11 cellular contexts compared by ENCODE assay signal in the genomic region with DNA sequence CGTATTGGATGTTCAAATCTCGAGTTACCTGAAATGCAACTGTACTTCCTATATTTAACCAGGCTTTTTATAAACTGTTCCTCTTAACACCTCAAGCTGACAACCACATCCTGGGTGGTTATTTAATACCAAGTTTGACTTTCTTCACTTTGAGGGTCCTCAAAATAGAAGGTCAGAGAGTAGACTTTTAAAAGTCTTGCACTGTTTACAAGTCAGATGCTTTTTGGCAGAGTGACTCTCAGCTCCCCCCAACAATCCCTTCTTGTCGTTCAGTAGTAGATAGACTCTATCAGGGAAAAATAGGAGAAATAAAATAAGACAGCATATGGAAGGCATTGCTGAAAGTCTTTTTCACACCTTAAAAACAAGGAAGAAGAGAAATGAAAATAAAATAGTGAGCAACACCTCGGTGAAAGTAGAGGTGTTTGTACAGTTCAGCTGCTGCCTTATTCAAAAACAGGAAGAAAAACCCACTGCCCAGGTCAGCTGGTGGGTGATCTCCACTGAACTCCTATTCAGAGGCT.
A peak's percentile ranks its signal among the peaks of the same experiment; 100 is the strongest.
DNase-seq lines count a peak whose midpoint lies in the region; ATAC-seq and FAIRE-seq lines count a peak whose summit lies in the region.
"Had no signal": no experiment of that assay in that cellular context is flagged by ENCODE, and none has a peak within 500 bp of the region (broad histone marks: within the 10 kb centered on the region; RNA-seq: fewer than 3 reads in every experiment).

No MANE protein-coding gene starts in this region.

- peaks cover 5% of the 10 kb centered on the region for H3K9me3 Mint-ChIP-seq in activated T-cell treated with anti-CD3 and anti-CD28 coated beads, Interleukin-2, amount 50 U/mL, for 24 hours
- H3K9me3 Mint-ChIP-seq: activated T-cell treated with anti-CD3 and anti-CD28 coated beads, Interleukin-2, amount 50 U/mL, for 72 hours; neural progenitor cell had no signal

- no peaks in the 10 kb centered on the region for H3K36me3 Mint-ChIP-seq in activated T-cell treated with anti-CD3 and anti-CD28 coated beads, Interleukin-2, amount 50 U/mL, for 24 hours (ENCODE audit: low read depth)
- H3K36me3 Mint-ChIP-seq: neural progenitor cell had no signal

- no peaks in the 10 kb centered on the region for H3K9me3 ChIP-seq in small intestine (ENCODE audit: control insufficient read depth, low read depth)

- peak overlapping the region in 1 of 2 donors; percentile 22 for H3K27ac ChIP-seq in small intestine (ENCODE audit: low read depth in 1 of 2, low read length in 1 of 2)
- H3K27ac ChIP-seq in caudate nucleus (ENCODE audit: low read depth, low read length) = no peak overlapping the region
- H3K27ac ChIP-seq: neural progenitor cell had no signal

- H3K4me1 Mint-ChIP-seq in activated T-cell treated with anti-CD3 and anti-CD28 coated beads, Interleukin-2, amount 50 U/mL, for 24 hours (ENCODE audit: low read depth) = peaks cover 27% of the 10 kb centered on the region

- DNase-seq in activated T-cell treated with anti-CD3 and anti-CD28 coated beads, Interleukin-2, amount 50 U/mL, for 24 hours = no peak
- no peak for DNase-seq in activated T-cell treated with anti-CD3 and anti-CD28 coated beads, Interleukin-2, amount 50 U/mL, for 48 hours
- DNase-seq in small intestine = peak; percentile 29
- DNase-seq in caudate nucleus (lab: John Stamatoyannopoulos, UW) = no peak
- no peak for DNase-seq in hepatic stellate cell (ENCODE audit: low spot score)
- DNase-seq: activated T-cell treated with anti-CD3 and anti-CD28 coated beads, Interleukin-2, amount 50 U/mL, for 72 hours; NCI-H2227 treated with DMSO at 0.1 percent for 48 hours had no signal

- H3K4me3 ChIP-seq in small intestine (ENCODE audit: low read depth in 1 of 2, low read length in 2 of 2) = no peak overlapping the region
- H3K4me3 ChIP-seq: neural progenitor cell had no signal

- H3K27me3 ChIP-seq in small intestine (ENCODE audit: control insufficient read depth in 2 of 2, insufficient read depth in 2 of 2, low read length in 2 of 2) = no peaks in the 10 kb centered on the region
- H3K27me3 ChIP-seq: neural progenitor cell had no signal

- H3K27me3 Mint-ChIP-seq in activated T-cell treated with anti-CD3 and anti-CD28 coated beads, Interleukin-2, amount 50 U/mL, for 24 hours = no peaks in the 10 kb centered on the region

- 63 to 74% (median 64%) methylated on average over 4 of the region's 4 CpGs for WGBS in small intestine, 3 donors

- H3K4me1 ChIP-seq in small intestine (ENCODE audit: control insufficient read depth in 2 of 2, insufficient read depth in 1 of 2, low read depth in 1 of 2, low read length in 1 of 2) = no peaks in the 10 kb centered on the region
- H3K4me1 ChIP-seq: neural progenitor cell had no signal

- ATAC-seq in GM21825 (IDR thresholded peaks at IDR 0.05; ENCODE audit: unreplicated experiment) (peak; percentile 82), HG03575 (IDR thresholded peaks at IDR 0.05; ENCODE audit: extremely low read depth, insufficient number of reproducible peaks, low FRiP score, unreplicated experiment) (peak; percentile 82), HG03280 (IDR thresholded peaks at IDR 0.05; ENCODE audit: unreplicated experiment) (no peak)
- ATAC-seq: activated T-cell treated with anti-CD3 and anti-CD28 coated beads, Interleukin-2, amount 50 U/mL, for 72 hours had no signal

- no peak for FAIRE-seq in small intestine (lab: Jason Lieb, UNC)

- no peak overlapping the region for H3K27ac Mint-ChIP-seq in activated T-cell treated with anti-CD3 and anti-CD28 coated beads, Interleukin-2, amount 50 U/mL, for 24 hours
- H3K27ac Mint-ChIP-seq: neural progenitor cell had no signal

- H3K4me3 Mint-ChIP-seq in activated T-cell treated with anti-CD3 and anti-CD28 coated beads, Interleukin-2, amount 50 U/mL, for 24 hours = peak overlapping the region; percentile 28
- H3K4me3 Mint-ChIP-seq: neural progenitor cell had no signal

- no peaks in the 10 kb centered on the region for H3K36me3 ChIP-seq in small intestine (ENCODE audit: control insufficient read depth in 2 of 2, insufficient read depth in 2 of 2, low read length in 2 of 2)
- H3K36me3 ChIP-seq: neural progenitor cell had no signal
